ENCODE assay signal across 1 cellular context in the genomic region with DNA sequence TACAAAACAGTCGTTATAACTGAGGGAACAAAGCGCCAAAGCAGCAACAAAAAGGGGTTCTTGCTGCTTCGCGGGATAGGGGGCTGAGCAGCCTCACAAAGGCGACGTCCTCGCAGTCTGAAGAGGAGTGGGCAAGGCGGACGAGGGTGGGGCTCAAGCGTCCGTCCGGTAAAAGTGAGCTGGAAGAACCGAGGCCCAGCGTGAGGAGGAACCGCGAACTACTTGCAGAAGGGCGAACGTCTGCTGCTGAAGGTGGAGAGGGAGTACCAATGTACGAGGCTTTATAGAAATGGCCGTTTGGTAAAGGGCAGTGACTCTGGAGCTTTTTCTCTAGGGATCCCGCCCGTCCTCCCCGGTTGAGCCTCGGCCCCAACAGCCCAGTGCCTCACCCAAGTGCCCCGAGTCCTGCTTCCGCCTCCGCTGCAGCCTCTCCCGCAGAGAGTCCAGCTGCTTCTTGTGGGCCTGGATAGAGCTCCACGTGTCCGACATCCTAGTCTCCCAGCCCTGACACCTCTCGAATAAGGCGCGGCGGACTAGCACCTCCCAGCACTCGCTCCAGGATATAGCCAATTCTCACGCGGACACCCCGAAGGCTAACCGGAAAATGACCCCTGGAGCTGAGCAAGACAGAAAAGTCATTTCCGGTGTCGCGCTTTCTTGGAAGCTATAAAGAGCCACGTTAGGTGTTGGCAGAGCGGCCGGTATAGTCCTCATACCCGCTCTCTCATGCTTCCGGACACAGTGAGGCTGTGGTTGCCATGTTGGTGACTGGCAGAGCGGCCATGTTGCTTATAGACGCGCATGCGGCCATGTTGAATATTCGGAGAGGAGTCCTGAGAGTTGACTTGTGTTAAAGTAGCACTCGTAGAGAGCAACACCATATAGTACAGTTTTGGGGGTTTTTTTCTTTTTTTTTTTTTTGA.
TF ChIP-seq lines count a peak whose summit lies in the region.

A gene (minus strand): TSS at position 606 of the 923 bp plus-strand sequence. CDS start 117 bp downstream, at position 489.

TF ChIP-seq in HepG2, 621 proteins besides CTCF, POLR2A, EP300 and RAD21 (continued from another document and continues in another):
- TF ChIP-seq, protein P1, sequence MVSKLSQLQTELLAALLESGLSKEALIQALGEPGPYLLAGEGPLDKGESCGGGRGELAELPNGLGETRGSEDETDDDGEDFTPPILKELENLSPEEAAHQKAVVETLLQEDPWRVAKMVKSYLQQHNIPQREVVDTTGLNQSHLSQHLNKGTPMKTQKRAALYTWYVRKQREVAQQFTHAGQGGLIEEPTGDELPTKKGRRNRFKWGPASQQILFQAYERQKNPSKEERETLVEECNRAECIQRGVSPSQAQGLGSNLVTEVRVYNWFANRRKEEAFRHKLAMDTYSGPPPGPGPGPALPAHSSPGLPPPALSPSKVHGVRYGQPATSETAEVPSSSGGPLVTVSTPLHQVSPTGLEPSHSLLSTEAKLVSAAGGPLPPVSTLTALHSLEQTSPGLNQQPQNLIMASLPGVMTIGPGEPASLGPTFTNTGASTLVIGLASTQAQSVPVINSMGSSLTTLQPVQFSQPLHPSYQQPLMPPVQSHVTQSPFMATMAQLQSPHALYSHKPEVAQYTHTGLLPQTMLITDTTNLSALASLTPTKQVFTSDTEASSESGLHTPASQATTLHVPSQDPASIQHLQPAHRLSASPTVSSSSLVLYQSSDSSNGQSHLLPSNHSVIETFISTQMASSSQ (IDR thresholded peaks at IDR 0.05; ENCODE audit: low read depth): no peak; the same call in 1 of the 2 replicates
- TF ChIP-seq, protein P1 (CRISPR knock-in tag; IDR thresholded peaks at IDR 0.05; ENCODE audit: borderline replicate concordance): peak; percentile 52; the same call in 1 of the 2 replicates
- TF ChIP-seq TRIM24 (CRISPR knock-in tag; IDR thresholded peaks at IDR 0.05): no peak
- TF ChIP-seq, protein P2, sequence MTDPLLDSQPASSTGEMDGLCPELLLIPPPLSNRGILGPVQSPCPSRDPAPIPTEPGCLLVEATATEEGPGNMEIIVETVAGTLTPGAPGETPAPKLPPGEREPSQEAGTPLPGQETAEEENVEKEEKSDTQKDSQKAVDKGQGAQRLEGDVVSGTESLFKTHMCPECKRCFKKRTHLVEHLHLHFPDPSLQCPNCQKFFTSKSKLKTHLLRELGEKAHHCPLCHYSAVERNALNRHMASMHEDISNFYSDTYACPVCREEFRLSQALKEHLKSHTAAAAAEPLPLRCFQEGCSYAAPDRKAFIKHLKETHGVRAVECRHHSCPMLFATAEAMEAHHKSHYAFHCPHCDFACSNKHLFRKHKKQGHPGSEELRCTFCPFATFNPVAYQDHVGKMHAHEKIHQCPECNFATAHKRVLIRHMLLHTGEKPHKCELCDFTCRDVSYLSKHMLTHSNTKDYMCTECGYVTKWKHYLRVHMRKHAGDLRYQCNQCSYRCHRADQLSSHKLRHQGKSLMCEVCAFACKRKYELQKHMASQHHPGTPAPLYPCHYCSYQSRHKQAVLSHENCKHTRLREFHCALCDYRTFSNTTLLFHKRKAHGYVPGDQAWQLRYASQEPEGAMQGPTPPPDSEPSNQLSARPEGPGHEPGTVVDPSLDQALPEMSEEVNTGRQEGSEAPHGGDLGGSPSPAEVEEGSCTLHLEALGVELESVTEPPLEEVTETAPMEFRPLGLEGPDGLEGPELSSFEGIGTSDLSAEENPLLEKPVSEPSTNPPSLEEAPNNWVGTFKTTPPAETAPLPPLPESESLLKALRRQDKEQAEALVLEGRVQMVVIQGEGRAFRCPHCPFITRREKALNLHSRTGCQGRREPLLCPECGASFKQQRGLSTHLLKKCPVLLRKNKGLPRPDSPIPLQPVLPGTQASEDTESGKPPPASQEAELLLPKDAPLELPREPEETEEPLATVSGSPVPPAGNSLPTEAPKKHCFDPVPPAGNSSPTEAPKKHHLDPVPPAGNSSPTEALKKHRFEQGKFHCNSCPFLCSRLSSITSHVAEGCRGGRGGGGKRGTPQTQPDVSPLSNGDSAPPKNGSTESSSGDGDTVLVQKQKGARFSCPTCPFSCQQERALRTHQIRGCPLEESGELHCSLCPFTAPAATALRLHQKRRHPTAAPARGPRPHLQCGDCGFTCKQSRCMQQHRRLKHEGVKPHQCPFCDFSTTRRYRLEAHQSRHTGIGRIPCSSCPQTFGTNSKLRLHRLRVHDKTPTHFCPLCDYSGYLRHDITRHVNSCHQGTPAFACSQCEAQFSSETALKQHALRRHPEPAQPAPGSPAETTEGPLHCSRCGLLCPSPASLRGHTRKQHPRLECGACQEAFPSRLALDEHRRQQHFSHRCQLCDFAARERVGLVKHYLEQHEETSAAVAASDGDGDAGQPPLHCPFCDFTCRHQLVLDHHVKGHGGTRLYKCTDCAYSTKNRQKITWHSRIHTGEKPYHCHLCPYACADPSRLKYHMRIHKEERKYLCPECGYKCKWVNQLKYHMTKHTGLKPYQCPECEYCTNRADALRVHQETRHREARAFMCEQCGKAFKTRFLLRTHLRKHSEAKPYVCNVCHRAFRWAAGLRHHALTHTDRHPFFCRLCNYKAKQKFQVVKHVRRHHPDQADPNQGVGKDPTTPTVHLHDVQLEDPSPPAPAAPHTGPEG (CRISPR knock-in tag; IDR thresholded peaks at IDR 0.05): peak; percentile 80; the same call in 1 of the 2 replicates
- TF ChIP-seq MED13 (CRISPR knock-in tag; IDR thresholded peaks at IDR 0.05): no peak
- peak; percentile 49 for TF ChIP-seq SOX5 (CRISPR knock-in tag; IDR thresholded peaks at IDR 0.05; ENCODE audit: borderline replicate concordance)
- TF ChIP-seq, protein P3, sequence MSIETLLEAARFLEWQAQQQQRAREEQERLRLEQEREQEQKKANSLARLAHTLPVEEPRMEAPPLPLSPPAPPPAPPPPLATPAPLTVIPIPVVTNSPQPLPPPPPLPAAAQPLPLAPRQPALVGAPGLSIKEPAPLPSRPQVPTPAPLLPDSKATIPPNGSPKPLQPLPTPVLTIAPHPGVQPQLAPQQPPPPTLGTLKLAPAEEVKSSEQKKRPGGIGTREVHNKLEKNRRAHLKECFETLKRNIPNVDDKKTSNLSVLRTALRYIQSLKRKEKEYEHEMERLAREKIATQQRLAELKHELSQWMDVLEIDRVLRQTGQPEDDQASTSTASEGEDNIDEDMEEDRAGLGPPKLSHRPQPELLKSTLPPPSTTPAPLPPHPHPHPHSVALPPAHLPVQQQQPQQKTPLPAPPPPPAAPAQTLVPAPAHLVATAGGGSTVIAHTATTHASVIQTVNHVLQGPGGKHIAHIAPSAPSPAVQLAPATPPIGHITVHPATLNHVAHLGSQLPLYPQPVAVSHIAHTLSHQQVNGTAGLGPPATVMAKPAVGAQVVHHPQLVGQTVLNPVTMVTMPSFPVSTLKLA (IDR thresholded peaks at IDR 0.05): peak; percentile 83
- TF ChIP-seq, protein P4, sequence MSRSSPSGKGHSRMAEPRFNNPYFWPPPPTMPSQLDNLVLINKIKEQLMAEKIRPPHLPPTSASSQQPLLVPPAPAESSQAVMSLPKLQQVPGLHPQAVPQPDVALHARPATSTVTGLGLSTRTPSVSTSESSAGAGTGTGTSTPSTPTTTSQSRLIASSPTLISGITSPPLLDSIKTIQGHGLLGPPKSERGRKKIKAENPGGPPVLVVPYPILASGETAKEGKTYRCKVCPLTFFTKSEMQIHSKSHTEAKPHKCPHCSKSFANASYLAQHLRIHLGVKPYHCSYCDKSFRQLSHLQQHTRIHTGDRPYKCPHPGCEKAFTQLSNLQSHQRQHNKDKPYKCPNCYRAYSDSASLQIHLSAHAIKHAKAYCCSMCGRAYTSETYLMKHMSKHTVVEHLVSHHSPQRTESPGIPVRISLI (CRISPR knock-in tag; IDR thresholded peaks at IDR 0.05; ENCODE audit: borderline replicate concordance): no peak; the same call in 1 of the 2 replicates
- TF ChIP-seq, protein P5, sequence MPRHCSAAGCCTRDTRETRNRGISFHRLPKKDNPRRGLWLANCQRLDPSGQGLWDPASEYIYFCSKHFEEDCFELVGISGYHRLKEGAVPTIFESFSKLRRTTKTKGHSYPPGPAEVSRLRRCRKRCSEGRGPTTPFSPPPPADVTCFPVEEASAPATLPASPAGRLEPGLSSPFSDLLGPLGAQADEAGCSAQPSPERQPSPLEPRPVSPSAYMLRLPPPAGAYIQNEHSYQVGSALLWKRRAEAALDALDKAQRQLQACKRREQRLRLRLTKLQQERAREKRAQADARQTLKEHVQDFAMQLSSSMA (CRISPR knock-in tag; IDR thresholded peaks at IDR 0.05): peak; percentile 95
- 0 out of 2 replicates have a peak, but pooled peaks have one; percentile 63 for TF ChIP-seq FOXM1 (CRISPR knock-in tag; IDR thresholded peaks at IDR 0.05)
- TF ChIP-seq, protein P6, sequence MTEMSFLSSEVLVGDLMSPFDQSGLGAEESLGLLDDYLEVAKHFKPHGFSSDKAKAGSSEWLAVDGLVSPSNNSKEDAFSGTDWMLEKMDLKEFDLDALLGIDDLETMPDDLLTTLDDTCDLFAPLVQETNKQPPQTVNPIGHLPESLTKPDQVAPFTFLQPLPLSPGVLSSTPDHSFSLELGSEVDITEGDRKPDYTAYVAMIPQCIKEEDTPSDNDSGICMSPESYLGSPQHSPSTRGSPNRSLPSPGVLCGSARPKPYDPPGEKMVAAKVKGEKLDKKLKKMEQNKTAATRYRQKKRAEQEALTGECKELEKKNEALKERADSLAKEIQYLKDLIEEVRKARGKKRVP (CRISPR knock-in tag; IDR thresholded peaks at IDR 0.05): peak in 1 of 2 experiments; percentile 64; a peak in 2 of 4 replicates
- TF ChIP-seq, protein P7, sequence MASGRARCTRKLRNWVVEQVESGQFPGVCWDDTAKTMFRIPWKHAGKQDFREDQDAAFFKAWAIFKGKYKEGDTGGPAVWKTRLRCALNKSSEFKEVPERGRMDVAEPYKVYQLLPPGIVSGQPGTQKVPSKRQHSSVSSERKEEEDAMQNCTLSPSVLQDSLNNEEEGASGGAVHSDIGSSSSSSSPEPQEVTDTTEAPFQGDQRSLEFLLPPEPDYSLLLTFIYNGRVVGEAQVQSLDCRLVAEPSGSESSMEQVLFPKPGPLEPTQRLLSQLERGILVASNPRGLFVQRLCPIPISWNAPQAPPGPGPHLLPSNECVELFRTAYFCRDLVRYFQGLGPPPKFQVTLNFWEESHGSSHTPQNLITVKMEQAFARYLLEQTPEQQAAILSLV (CRISPR knock-in tag; IDR thresholded peaks at IDR 0.05; ENCODE audit: borderline replicate concordance): no peak; the same call in none of the 2 replicates
- TF ChIP-seq, protein P8, sequence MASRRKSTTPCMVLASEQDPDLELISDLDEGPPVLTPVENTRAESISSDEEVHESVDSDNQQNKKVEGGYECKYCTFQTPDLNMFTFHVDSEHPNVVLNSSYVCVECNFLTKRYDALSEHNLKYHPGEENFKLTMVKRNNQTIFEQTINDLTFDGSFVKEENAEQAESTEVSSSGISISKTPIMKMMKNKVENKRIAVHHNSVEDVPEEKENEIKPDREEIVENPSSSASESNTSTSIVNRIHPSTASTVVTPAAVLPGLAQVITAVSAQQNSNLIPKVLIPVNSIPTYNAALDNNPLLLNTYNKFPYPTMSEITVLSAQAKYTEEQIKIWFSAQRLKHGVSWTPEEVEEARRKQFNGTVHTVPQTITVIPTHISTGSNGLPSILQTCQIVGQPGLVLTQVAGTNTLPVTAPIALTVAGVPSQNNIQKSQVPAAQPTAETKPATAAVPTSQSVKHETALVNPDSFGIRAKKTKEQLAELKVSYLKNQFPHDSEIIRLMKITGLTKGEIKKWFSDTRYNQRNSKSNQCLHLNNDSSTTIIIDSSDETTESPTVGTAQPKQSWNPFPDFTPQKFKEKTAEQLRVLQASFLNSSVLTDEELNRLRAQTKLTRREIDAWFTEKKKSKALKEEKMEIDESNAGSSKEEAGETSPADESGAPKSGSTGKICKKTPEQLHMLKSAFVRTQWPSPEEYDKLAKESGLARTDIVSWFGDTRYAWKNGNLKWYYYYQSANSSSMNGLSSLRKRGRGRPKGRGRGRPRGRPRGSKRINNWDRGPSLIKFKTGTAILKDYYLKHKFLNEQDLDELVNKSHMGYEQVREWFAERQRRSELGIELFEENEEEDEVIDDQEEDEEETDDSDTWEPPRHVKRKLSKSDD (CRISPR knock-in tag; IDR thresholded peaks at IDR 0.05; ENCODE audit: low read depth): peak; percentile 99
- peak; percentile 96 for TF ChIP-seq ZNF558 (CRISPR knock-in tag; IDR thresholded peaks at IDR 0.05; ENCODE audit: borderline replicate concordance)
- no peak for TF ChIP-seq ZNF101 (CRISPR knock-in tag; IDR thresholded peaks at IDR 0.05; ENCODE audit: borderline replicate concordance, low read depth)
- TF ChIP-seq ZBTB21 (CRISPR knock-in tag; IDR thresholded peaks at IDR 0.05): peak; percentile 84
- TF ChIP-seq KDM1A (CRISPR knock-in tag; IDR thresholded peaks at IDR 0.05): 0 out of 2 replicates have a peak, but pooled peaks have one; percentile 41
- no peak; the same call in none of the 2 replicates for TF ChIP-seq ZNF607 (CRISPR knock-in tag; IDR thresholded peaks at IDR 0.05; ENCODE audit: borderline replicate concordance)
- TF ChIP-seq, protein P9, sequence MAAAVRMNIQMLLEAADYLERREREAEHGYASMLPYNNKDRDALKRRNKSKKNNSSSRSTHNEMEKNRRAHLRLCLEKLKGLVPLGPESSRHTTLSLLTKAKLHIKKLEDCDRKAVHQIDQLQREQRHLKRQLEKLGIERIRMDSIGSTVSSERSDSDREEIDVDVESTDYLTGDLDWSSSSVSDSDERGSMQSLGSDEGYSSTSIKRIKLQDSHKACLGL (CRISPR knock-in tag; IDR thresholded peaks at IDR 0.05): peak; percentile 100
- TF ChIP-seq, protein P10, sequence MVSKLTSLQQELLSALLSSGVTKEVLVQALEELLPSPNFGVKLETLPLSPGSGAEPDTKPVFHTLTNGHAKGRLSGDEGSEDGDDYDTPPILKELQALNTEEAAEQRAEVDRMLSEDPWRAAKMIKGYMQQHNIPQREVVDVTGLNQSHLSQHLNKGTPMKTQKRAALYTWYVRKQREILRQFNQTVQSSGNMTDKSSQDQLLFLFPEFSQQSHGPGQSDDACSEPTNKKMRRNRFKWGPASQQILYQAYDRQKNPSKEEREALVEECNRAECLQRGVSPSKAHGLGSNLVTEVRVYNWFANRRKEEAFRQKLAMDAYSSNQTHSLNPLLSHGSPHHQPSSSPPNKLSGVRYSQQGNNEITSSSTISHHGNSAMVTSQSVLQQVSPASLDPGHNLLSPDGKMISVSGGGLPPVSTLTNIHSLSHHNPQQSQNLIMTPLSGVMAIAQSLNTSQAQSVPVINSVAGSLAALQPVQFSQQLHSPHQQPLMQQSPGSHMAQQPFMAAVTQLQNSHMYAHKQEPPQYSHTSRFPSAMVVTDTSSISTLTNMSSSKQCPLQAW (CRISPR knock-in tag; IDR thresholded peaks at IDR 0.05): peak; percentile 71
